Comparison of ENCODE assay signal across 32 cellular contexts in genomic region chrX:105220636-105221035, GRCh38. TPM values are rescaled to one million over a fixed set of nuclear protein-coding genes. Genes with fewer than 3 reads are reported as not detected.
"Had no signal": no experiment of that assay in that cellular context is flagged by ENCODE, and none has a peak within 500 bp of the region (broad histone marks: within the 10 kb centered on the region; RNA-seq: fewer than 3 reads in every experiment).

TSS of gene TEX13A (minus strand) at chrX:105220694. CDS start at chrX:105220397, 297 bp downstream.

- H3K36me3 ChIP-seq: stomach, suprapubic skin, thoracic aorta, thyroid gland, tibial artery, tibial nerve, transverse colon, upper lobe of left lung, upper lobe of right lung, uterus, vagina had no signal

- FAIRE-seq: urothelium cell line had no signal

- H3K9me3 ChIP-seq: suprapubic skin, testis, thoracic aorta, thyroid gland, tibial artery, tibial nerve, transverse colon, upper lobe of left lung, upper lobe of right lung, uterus, vagina had no signal

- H3K4me1 ChIP-seq: stomach, suprapubic skin, testis, thyroid gland, tibial artery, tibial nerve, transverse colon, upper lobe of left lung, upper lobe of right lung, uterus, vagina had no signal

- H3K4me3 ChIP-seq: stomach, suprapubic skin, testis, thoracic aorta, thyroid gland, tibial artery, tibial nerve, transverse colon, upper lobe of left lung, upper lobe of right lung, uterus, vagina had no signal

- ATAC-seq: stimulated activated effector memory CD8-positive, alpha-beta T cell treated with anti-CD3 and anti-CD28 coated beads, Interleukin-12 subunit alpha, Interleukin-12 subunit beta, amount 100 ng/mL, for 72 hours; stimulated activated memory B cell treated with anti-CD40 and anti-IgM and Interleukin-4, amounts not matched to agents 10 μg/mL and 1 μg/mL and 100 μg/mL, for 72 hours; stimulated activated naive B cell treated with anti-CD40 and anti-IgM and Interleukin-4, amounts not matched to agents 10 μg/mL and 1 μg/mL and 100 μg/mL, for 72 hours; stimulated activated naive CD8-positive, alpha-beta T cell treated with anti-CD3 and anti-CD28 coated beads, Interleukin-15, amount 100 ng/mL, for 72 hours; stimulated activated naive CD8-positive, alpha-beta T cell treated with anti-CD3 and anti-CD28 coated beads, Interleukin-15, Interleukin-2, amounts not matched to agents 100 U/mL and 50 U/mL, for 24 hours; upper lobe of right lung had no signal

- H3K27ac ChIP-seq: stomach, suprapubic skin, testis, thoracic aorta, thyroid gland, tibial artery, tibial nerve, transverse colon, upper lobe of left lung, upper lobe of right lung, uterus, vagina had no signal

- H3K27me3 ChIP-seq: suprapubic skin, testis, thyroid gland, tibial artery, tibial nerve, transverse colon, upper lobe of left lung, upper lobe of right lung, uterus, vagina had no signal

- DNase-seq: stimulated activated CD4-positive, alpha-beta T cell treated with anti-CD3 and anti-CD28 coated beads, Interleukin-2, amount 100 ng/mL, for 48 hours; stimulated activated CD4-positive, alpha-beta T cell treated with anti-CD3 and anti-CD28 coated beads, Interleukin-4, amount 100 ng/mL, for 1 hour; stimulated activated CD4-positive, alpha-beta T cell treated with anti-CD3 and anti-CD28 coated beads, Interleukin-4, amount 100 ng/mL, for 24 hours; stimulated activated CD4-positive, alpha-beta T cell treated with anti-CD3 and anti-CD28 coated beads, Interleukin-4, amount 100 ng/mL, for 4 hours; stimulated activated CD8-positive, alpha-beta memory T cell treated with anti-CD3 and anti-CD28 coated beads, Interleukin-4, amount 100 ng/mL, for 48 hours; stimulated activated naive B cell treated with anti-CD40 and anti-IgM and Interleukin-4, amounts not matched to agents 10 μg/mL and 1 μg/mL and 100 μg/mL, for 72 hours; stimulated activated naive CD4-positive, alpha-beta T cell; stimulated activated naive CD4-positive, alpha-beta T cell treated with Interleukin-2 at 50 U/mL for 16 hours; stimulated activated naive CD8-positive, alpha-beta T cell treated with anti-CD3 and anti-CD28 coated beads, Interleukin-15, amount 100 ng/mL, for 72 hours; stimulated activated naive CD8-positive, alpha-beta T cell treated with anti-CD3 and anti-CD28 coated beads, Interleukin-15, Interleukin-2, amounts not matched to agents 100 U/mL and 50 U/mL, for 24 hours; stomach; substantia nigra; testis; thyroid gland; tibial artery; transverse colon; trophoblast cell; upper lobe of right lung; uterus had no signal

RNA-seq across cellular contexts. Expression of gene TEX13A, which starts in this region (rescaled TPM):
- total RNA-seq: stomach, subcutaneous adipose tissue, suprapubic skin, temporal lobe, thoracic aorta, thyroid gland, tibial nerve, transverse colon, upper lobe of left lung, upper lobe of right lung, ureter, urinary bladder, uterus, vagina had no signal
- polyA plus RNA-seq: stomach, thymus, urinary bladder had no signal
